ENCODE assay signal across 26 cellular contexts in the genomic region with DNA sequence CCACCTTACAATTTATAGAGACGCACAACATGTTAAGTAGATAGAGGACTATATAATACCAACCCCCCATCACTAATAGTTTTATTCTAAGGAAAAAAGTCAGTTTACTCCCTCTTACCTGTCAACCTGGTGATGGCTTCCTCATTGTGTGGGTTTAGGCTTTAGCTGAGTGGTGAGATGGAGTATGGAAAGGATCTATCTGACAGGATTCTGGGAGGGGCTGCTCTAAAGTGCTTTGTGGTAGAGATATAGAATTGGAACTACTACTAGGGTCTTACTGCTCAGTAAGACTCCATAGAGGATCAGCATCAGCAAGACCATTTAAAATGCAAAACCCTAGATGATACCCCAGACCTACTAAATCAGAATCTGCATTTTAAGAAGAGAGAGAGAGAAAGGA.
A peak's percentile ranks its signal among the peaks of the same experiment; 100 is the strongest.
DNase-seq lines count a peak whose midpoint lies in the region; ATAC-seq and TF ChIP-seq lines count a peak whose summit lies in the region.
"Had no signal": no experiment of that assay in that cellular context is flagged by ENCODE, and none has a peak within 500 bp of the region (broad histone marks: within the 10 kb centered on the region; RNA-seq: fewer than 3 reads in every experiment).

No MANE protein-coding gene starts in this region.

- no peaks in the 10 kb centered on the region for H3K36me3 ChIP-seq in mammary epithelial cell (ENCODE audit: insufficient read depth, low read length)
- H3K36me3 ChIP-seq: Peyer's patch had no signal

- TF ChIP-seq CTCF in mammary epithelial cell (conservative IDR thresholded peaks at IDR 0.05 in 1 of 2, IDR thresholded peaks at IDR 0.05 in 1 of 2; ENCODE audit: extremely low read depth in 1 of 2, insufficient read depth in 1 of 2, low read depth in 1 of 2, low read length in 2 of 2) (no peak), MCF 10A (IDR thresholded peaks at IDR 0.05; ENCODE audit: unreplicated experiment) (no peak), fibroblast of the aortic adventitia (IDR thresholded peaks at IDR 0.05; ENCODE audit: insufficient read depth, low read length) (no peak)

- no peaks in the 10 kb centered on the region for H3K27me3 Mint-ChIP-seq in MCF 10A (ENCODE audit: insufficient read depth, unreplicated experiment)
- peaks cover 46 to 63% of the 10 kb centered on the region in 2 donors for H3K27me3 Mint-ChIP-seq in effector memory CD8-positive, alpha-beta T cell

- H2AFZ ChIP-seq in mammary epithelial cell (ENCODE audit: low read depth, low read length): no peak overlapping the region

- no peaks in the 10 kb centered on the region for H3K9me3 Mint-ChIP-seq in MCF 10A (ENCODE audit: unreplicated experiment)
- no peaks in the 10 kb centered on the region for H3K9me3 Mint-ChIP-seq in effector memory CD8-positive, alpha-beta T cell
- H3K9me3 Mint-ChIP-seq: HFFc6 had no signal

- no peaks in the 10 kb centered on the region for H3K4me1 Mint-ChIP-seq in MCF 10A (ENCODE audit: insufficient read depth, unreplicated experiment)
- H3K4me1 Mint-ChIP-seq in effector memory CD8-positive, alpha-beta T cell (ENCODE audit: low read depth in 2 of 2): peaks cover 5 to 8% of the 10 kb centered on the region in 2 donors

- intact Hi-C loops in mammary epithelial cell (cut with micrococcal nuclease): no loop called here
- intact Hi-C loops in MCF 10A (cut with micrococcal nuclease): no loop called here

- H3K4me2 ChIP-seq in mammary epithelial cell (ENCODE audit: insufficient read depth, low read depth, low read length): peak overlapping the region; percentile 65

- no peaks in the 10 kb centered on the region for H4K20me1 ChIP-seq in mammary epithelial cell (ENCODE audit: insufficient read depth, low read length)

- CTCF ChIA-PET in mammary epithelial cell (lab: Charles Lee; ENCODE audit: low non-redundant PET) (no interaction called here), MCF 10A (lab: Yijun Ruan, JAX) (interaction anchor here (0.6 kb wide), 1 partner anchor 245 kb away, joined by 3 read pairs; no protein-coding TSS in a partner anchor)

- no peaks in the 10 kb centered on the region for H3K36me3 Mint-ChIP-seq in MCF 10A (ENCODE audit: insufficient read depth, unreplicated experiment)
- no peaks in the 10 kb centered on the region for H3K36me3 Mint-ChIP-seq in effector memory CD8-positive, alpha-beta T cell (ENCODE audit: insufficient read depth)

- H3K9me3 ChIP-seq in mammary epithelial cell (replicated peaks; ENCODE audit: insufficient read depth, low read length): no peaks in the 10 kb centered on the region
- H3K9me3 ChIP-seq: Peyer's patch, SJSA1 had no signal

- BruUV-seq in mammary epithelial cell (replicated peaks; lab: Mats Ljungman, UMichigan) (no TSS peak), MCF 10A (replicated peaks; lab: Mats Ljungman, UMichigan) (no TSS peak)

- WGBS in mammary epithelial cell (ENCODE audit: low coverage, missing lambda C conversion rate): 83% methylated on average over 1 of the region's 1 CpG

- peaks cover 33% of the 10 kb centered on the region for H3K79me2 ChIP-seq in mammary epithelial cell (ENCODE audit: insufficient read depth, low read length)

- DNase-seq in mammary epithelial cell (no peak), MCF 10A (ENCODE audit: unreplicated experiment) (no peak), RKO (ENCODE audit: low spot score) (peak; percentile 71), fibroblast of the aortic adventitia (ENCODE audit: low read depth) (no peak), globus pallidus (ENCODE audit: low spot score) (no peak)
- no peak for DNase-seq in effector memory CD8-positive, alpha-beta T cell
- DNase-seq in activated naive CD4-positive, alpha-beta T cell treated with anti-CD3 and anti-CD28 coated beads, Interleukin-2, amount 50 U/mL, for 16 hours: no peak
- DNase-seq: AML-193; EL; GF-D8; H7; HFFc6; KBM-7; NCI-H1105; NCI-H146; NCI-H2029; NCI-H226; NCI-H510A treated with DMSO at 0.1 percent for 48 hours; NCI-H748 treated with DMSO at 0.1 percent for 48 hours; NK-92 treated with Interleukin-12 subunit alpha and Interleukin-12 subunit beta, amount 100 ng/mL, for 24 hours; Peyer's patch had no signal

- POLR2A ChIA-PET in MCF 10A (lab: Yijun Ruan, JAX): no interaction called here

- H3K27me3 ChIP-seq in mammary epithelial cell (ENCODE audit: insufficient read depth, low read length): no peaks in the 10 kb centered on the region
- H3K27me3 ChIP-seq: SJSA1 had no signal

- H3K4me3 ChIP-seq in mammary epithelial cell (replicated peaks in 1 of 3; ENCODE audit: insufficient read depth in 1 of 3, low read depth in 2 of 3, low read length in 3 of 3): no peak overlapping the region
- H3K4me3 ChIP-seq in fibroblast of the aortic adventitia (ENCODE audit: low read depth, low read length): peak overlapping the region; percentile 11
- H3K4me3 ChIP-seq: Peyer's patch, SJSA1 had no signal

- in situ Hi-C loops in mammary epithelial cell (cut with MboI; ENCODE audit: low sequenced_read_pairs in 2 of 2): no loop called here

- H3K27ac Mint-ChIP-seq in MCF 10A (ENCODE audit: low read depth, unreplicated experiment): no peak overlapping the region
- no peak overlapping the region for H3K27ac Mint-ChIP-seq in effector memory CD8-positive, alpha-beta T cell
- H3K27ac Mint-ChIP-seq: HFFc6 had no signal

- ATAC-seq in effector memory CD8-positive, alpha-beta T cell (replicated peaks): no peak
- ATAC-seq in HG03571 (IDR thresholded peaks at IDR 0.05; ENCODE audit: unreplicated experiment): no peak
- ATAC-seq: HepG2, Right ventricle myocardium inferior had no signal

- no peak overlapping the region for H3K9ac ChIP-seq in mammary epithelial cell (ENCODE audit: insufficient read depth, low read length)

- H3K27ac ChIP-seq in mammary epithelial cell (ENCODE audit: insufficient read depth, low read depth, low read length): peak overlapping the region; percentile 15
- H3K27ac ChIP-seq: 22Rv1, Peyer's patch, SJSA1 had no signal

- dilution Hi-C loops in mammary epithelial cell (cut with HindIII; ENCODE audit: low sequenced_read_pairs): no loop called here

- H3K4me3 Mint-ChIP-seq in MCF 10A (ENCODE audit: unreplicated experiment): no peak overlapping the region
- no peak overlapping the region for H3K4me3 Mint-ChIP-seq in effector memory CD8-positive, alpha-beta T cell

- peaks cover 32% of the 10 kb centered on the region for H3K4me1 ChIP-seq in mammary epithelial cell (ENCODE audit: insufficient read depth, low read length)
